10 cellular contexts compared by ENCODE assay signal in the genomic region with DNA sequence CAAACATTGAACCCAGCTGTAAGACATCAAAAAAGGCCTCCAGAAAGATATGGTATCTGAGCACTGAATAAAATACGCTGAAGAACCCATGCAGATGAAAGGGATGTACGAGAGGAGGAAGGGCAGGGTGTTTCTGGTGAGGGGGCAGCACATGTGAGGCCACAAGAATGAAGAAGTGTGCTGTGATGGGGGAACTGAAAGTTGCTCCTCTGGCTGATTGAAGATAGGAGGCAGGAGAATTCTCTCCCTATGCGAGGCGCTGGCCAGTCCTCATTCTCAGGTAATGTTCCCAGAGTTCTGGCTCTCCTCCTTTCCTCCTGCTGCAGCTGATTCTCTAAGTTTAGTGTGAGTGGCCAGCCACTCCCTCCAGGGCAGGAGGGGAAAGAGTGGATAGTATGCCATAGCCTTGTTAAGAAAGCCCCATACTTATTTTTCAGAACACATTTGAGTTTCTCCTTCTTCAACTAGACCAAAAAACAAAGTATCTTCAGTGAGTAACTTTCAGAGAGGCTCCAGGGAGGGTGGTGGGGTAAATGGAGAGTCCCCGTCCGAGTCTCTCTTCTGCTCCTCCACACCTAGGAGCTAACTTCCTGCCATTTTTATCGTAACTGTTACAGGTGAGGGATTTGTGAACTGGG. TPM values are rescaled to one million over a fixed set of nuclear protein-coding genes. Genes with fewer than 3 reads are reported as not detected.
DNase-seq lines count a peak whose midpoint lies in the region; ATAC-seq lines count a peak whose summit lies in the region.
"Had no signal": no experiment of that assay in that cellular context is flagged by ENCODE, and none has a peak within 500 bp of the region (broad histone marks: within the 10 kb centered on the region; RNA-seq: fewer than 3 reads in every experiment).

No MANE protein-coding gene starts in this region.

- H3K4me2 ChIP-seq in Karpas-422 (ENCODE audit: low read depth, low read length, poor library complexity, severe bottlenecking) = peak overlapping the region; percentile 43

- no peaks in the 10 kb centered on the region for H3K79me2 ChIP-seq in Karpas-422 (ENCODE audit: low read length)

- peaks cover 19% of the 10 kb centered on the region for H3K4me1 ChIP-seq in Karpas-422 (ENCODE audit: low read length)

- H4K20me1 ChIP-seq in Karpas-422 (ENCODE audit: insufficient read depth, low read depth, low read length) = no peaks in the 10 kb centered on the region

- H3K9me2 ChIP-seq in Karpas-422 (replicated peaks; ENCODE audit: insufficient read depth, low read length) = no peaks in the 10 kb centered on the region

- H2AFZ ChIP-seq in Karpas-422 (ENCODE audit: low read length) = peak overlapping the region; percentile 19; the same call in 1 of the 2 replicates

- peak; percentile 83 for ATAC-seq in GM18868 (IDR thresholded peaks at IDR 0.05; ENCODE audit: unreplicated experiment)
- ATAC-seq in HG02571 (IDR thresholded peaks at IDR 0.05; ENCODE audit: unreplicated experiment) = peak; percentile 67
- ATAC-seq: PC-3 had no signal

- H3K27ac ChIP-seq in Karpas-422 (ENCODE audit: low read length) = no peak overlapping the region

- no peaks in the 10 kb centered on the region for H3K27me3 ChIP-seq in Karpas-422 (ENCODE audit: low read length)

- no peaks in the 10 kb centered on the region for H3K9me3 ChIP-seq in Karpas-422 (ENCODE audit: low read length)

- DNase-seq in Karpas-422 (peak; percentile 76), midbrain (lab: John Stamatoyannopoulos, UW) (peak; percentile 13), 8988T (no peak), DMS79 (lab: John Stamatoyannopoulos, UW) (no peak), NCI-H2107 treated with DMSO at 0.1 percent for 48 hours (lab: John Stamatoyannopoulos, UW; ENCODE audit: unreplicated experiment) (no peak), iPS-NIHi7 (ENCODE audit: extremely low spot score) (no peak)
- DNase-seq: nephron progenitor cell, PC-3 had no signal

- no peaks in the 10 kb centered on the region for H3K36me3 ChIP-seq in Karpas-422 (ENCODE audit: insufficient read depth, low read length)

- H3K4me3 ChIP-seq in Karpas-422 (ENCODE audit: low read length) = peak overlapping the region; percentile 13; the same call in 1 of the 2 replicates

- peak overlapping the region; percentile 41 for H3K9ac ChIP-seq in Karpas-422 (ENCODE audit: low read length)

RNA-seq across cellular contexts. Expression of a gene that starts 26.9 kb away (rescaled TPM):
- total RNA-seq in Karpas-422 (2014; rRNA removed; shearing (Covaris generic); ENCODE audit: low replicate concordance) = 0.25 and 1.5 TPM in 2 replicates

RNA-seq across cellular contexts. Expression of a gene that starts 38.4 kb away (rescaled TPM):
- 0.76 TPM in 1 of 2 replicates, not detected in the other for total RNA-seq in Karpas-422 (2014; rRNA removed; shearing (Covaris generic); ENCODE audit: low replicate concordance)

Comparison
In these comparisons a context has a peak if more than half of its experiments do, and no peak if none do; other contexts are left out.
1. DNase-seq: peak in Karpas-422 (single experiment) and midbrain (single experiment); none in 8988T (single experiment), DMS79 (single experiment), NCI-H2107 treated with DMSO at 0.1 percent for 48 hours (single experiment) and iPS-NIHi7 (single experiment).